Comparison of ENCODE assay signal across 9 cellular contexts in the genomic region with DNA sequence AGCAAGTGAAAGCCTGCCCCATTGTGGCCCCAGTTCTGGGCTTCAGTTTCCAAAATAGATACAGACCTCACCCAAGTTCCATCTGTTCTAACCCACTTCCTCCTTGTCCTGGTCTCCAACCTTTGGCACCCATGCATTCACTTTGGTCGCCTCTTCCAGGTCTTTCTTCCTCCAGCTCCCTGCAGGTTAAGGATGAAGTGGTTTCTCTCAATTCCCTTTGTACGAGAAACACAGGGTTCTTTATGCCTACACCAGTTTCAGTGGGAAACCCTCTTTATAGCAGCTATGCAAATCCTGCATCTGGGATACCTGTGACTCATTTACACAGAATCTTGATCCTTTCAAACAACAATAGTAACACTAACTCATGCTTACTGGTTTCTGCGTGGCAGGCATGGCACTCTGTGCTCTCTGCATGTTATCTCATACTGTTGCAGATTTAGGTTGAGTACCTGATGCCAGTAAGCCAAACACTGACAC.
DNase-seq lines count a peak whose midpoint lies in the region; ATAC-seq and TF ChIP-seq lines count a peak whose summit lies in the region.
"Had no signal": no experiment of that assay in that cellular context is flagged by ENCODE, and none has a peak within 500 bp of the region (broad histone marks: within the 10 kb centered on the region; RNA-seq: fewer than 3 reads in every experiment).

No MANE protein-coding gene starts in this region.

- in situ Hi-C loops in G401 (cut with HindIII; ENCODE audit: low sequenced_read_pairs) (no loop called here), KBM-7 (cut with MboI; ENCODE audit: low pct_unique_long_range_greater_than_20kb, low sequenced_read_pairs) (loop anchor here (25.0 kb wide), 1 partner anchor 103 kb away; the partner anchor contains the start of genes AMIGO2 and PCED1B), ACHN (cut with HindIII; ENCODE audit: low pct_ligation_motif_present, low pct_unique_long_range_greater_than_20kb, low sequenced_read_pairs) (no loop called here)

- H3K4me3 Mint-ChIP-seq in activated naive CD4-positive, alpha-beta T cell treated with anti-CD3 and anti-CD28 coated beads for 36 hours, result peak overlapping the region; percentile 48
- H3K4me3 Mint-ChIP-seq: neural progenitor cell had no signal

- peak; percentile 42 for DNase-seq in G401 (ENCODE audit: low spot score)
- DNase-seq in KBM-7, result peak; percentile 54
- peak; percentile 75 for DNase-seq in activated naive CD4-positive, alpha-beta T cell treated with anti-CD3 and anti-CD28 coated beads for 36 hours
- peak; percentile 35 for DNase-seq in myocyte (ENCODE audit: low read depth)
- DNase-seq in ACHN, result no peak
- no peak for DNase-seq in adrenal gland

- H3K9me3 ChIP-seq in adrenal gland (replicated peaks in 1 of 3), result no peaks in the 10 kb centered on the region

- intact Hi-C loops in activated naive CD4-positive, alpha-beta T cell treated with anti-CD3 and anti-CD28 coated beads for 36 hours (cut with micrococcal nuclease), result loop anchor here (1.0 to 2.0 kb wide), 4 partner anchors 21 to 384 kb away; no protein-coding TSS in a partner anchor
- intact Hi-C loops in adrenal gland (cut with DNase I), result no loop called here

- CTCF ChIA-PET in activated naive CD4-positive, alpha-beta T cell treated with anti-CD3 and anti-CD28 coated beads for 36 hours (lab: Charles Lee), result interaction anchor here (0.5 to 4.6 kb wide), 2 partner anchors 8 to 17 kb away, joined by 4 to 26 read pairs; no protein-coding TSS in a partner anchor

- H3K9me3 Mint-ChIP-seq in activated naive CD4-positive, alpha-beta T cell treated with anti-CD3 and anti-CD28 coated beads for 36 hours, result no peaks in the 10 kb centered on the region
- H3K9me3 Mint-ChIP-seq: neural progenitor cell had no signal

- peak overlapping the region; percentile 92 for H3K27ac Mint-ChIP-seq in activated naive CD4-positive, alpha-beta T cell treated with anti-CD3 and anti-CD28 coated beads for 36 hours
- H3K27ac Mint-ChIP-seq: neural progenitor cell had no signal

- H3K4me1 ChIP-seq in adrenal gland (replicated peaks in 1 of 2), result peaks cover 16 to 17% of the 10 kb centered on the region in 2 donors

- TF ChIP-seq POLR2A in adrenal gland (IDR thresholded peaks at IDR 0.05), result no peak

- peaks cover 27% of the 10 kb centered on the region for H3K36me3 Mint-ChIP-seq in activated naive CD4-positive, alpha-beta T cell treated with anti-CD3 and anti-CD28 coated beads for 36 hours (ENCODE audit: low read depth)
- H3K36me3 Mint-ChIP-seq: neural progenitor cell had no signal

- H3K36me3 ChIP-seq in adrenal gland (replicated peaks in 1 of 2), result no peaks in the 10 kb centered on the region
- H3K36me3 ChIP-seq: neural progenitor cell had no signal

- no peak overlapping the region for H3K27ac ChIP-seq in adrenal gland
- H3K27ac ChIP-seq: neural progenitor cell had no signal

- H3K4me1 Mint-ChIP-seq in activated naive CD4-positive, alpha-beta T cell treated with anti-CD3 and anti-CD28 coated beads for 36 hours (ENCODE audit: low read depth), result peaks cover 88% of the 10 kb centered on the region

- ATAC-seq in HG03442 (IDR thresholded peaks at IDR 0.05; ENCODE audit: unreplicated experiment) (no peak), GM21381 (IDR thresholded peaks at IDR 0.05; ENCODE audit: unreplicated experiment) (no peak)

- no peaks in the 10 kb centered on the region for H3K27me3 Mint-ChIP-seq in activated naive CD4-positive, alpha-beta T cell treated with anti-CD3 and anti-CD28 coated beads for 36 hours (ENCODE audit: low read depth)

- no peaks in the 10 kb centered on the region for H3K27me3 ChIP-seq in adrenal gland
- H3K27me3 ChIP-seq: neural progenitor cell had no signal

- WGBS in adrenal gland, 4 donors, result 84 to 90% (median 86%) methylated on average over 3 of the region's 3 CpGs

- no peak for TF ChIP-seq CTCF in adrenal gland (IDR thresholded peaks at IDR 0.05)

- H3K4me3 ChIP-seq in adrenal gland, result no peak overlapping the region
- H3K4me3 ChIP-seq: neural progenitor cell had no signal

Comparison
In these comparisons a context has a peak if more than half of its experiments do, and no peak if none do; other contexts are left out.
1. DNase-seq: peak in G401 (single experiment), KBM-7 (single experiment), activated naive CD4-positive, alpha-beta T cell treated with anti-CD3 and anti-CD28 coated beads for 36 hours (single experiment) and myocyte (single experiment); none in ACHN (single experiment) and adrenal gland (0 of 7).